8 cellular contexts compared by ENCODE assay signal in genomic region chr19:4866595-4867424, GRCh38. TPM values are rescaled to one million over a fixed set of nuclear protein-coding genes. Genes with fewer than 3 reads are reported as not detected.
DNase-seq lines count a peak whose midpoint lies in the region; ATAC-seq lines count a peak whose summit lies in the region.

No MANE protein-coding gene starts in this region.

- peaks cover 7% of the 10 kb centered on the region for H3K4me1 ChIP-seq in HUES6 (ENCODE audit: control insufficient read depth, insufficient read depth, low read length)
- H3K4me1 ChIP-seq in duodenal mucosa (ENCODE audit: control insufficient read depth in 1 of 2, insufficient read depth in 2 of 2, low read length in 2 of 2): peaks cover 6 to 10% of the 10 kb centered on the region in 2 donors

- H3K9ac ChIP-seq in HUES6 (ENCODE audit: low read length) (peak overlapping the region; percentile 59), duodenal mucosa (ENCODE audit: low read depth in 1 of 2, low read length in 2 of 2) (peak overlapping the region; percentile 65 to 95)

- ATAC-seq in HG02678 (IDR thresholded peaks at IDR 0.05; ENCODE audit: unreplicated experiment) (no peak), GM21447 (IDR thresholded peaks at IDR 0.05; ENCODE audit: unreplicated experiment) (no peak)

- H3K36me3 ChIP-seq in HUES6 (ENCODE audit: control insufficient read depth, insufficient read depth, low read length) (peaks cover 9% of the 10 kb centered on the region), duodenal mucosa (ENCODE audit: control insufficient read depth in 1 of 2, insufficient read depth in 2 of 2, low read length in 2 of 2) (no peaks in the 10 kb centered on the region)

- DNase-seq in AG08396 (ENCODE audit: low spot score) (peak; percentile 59), lung microvascular endothelial cell (ENCODE audit: low read depth in 2 of 2) (peak; percentile 48 to 55)
- peak; percentile 50 to 64 for DNase-seq in activated CD4-positive, alpha-beta T cell treated with anti-CD3 and anti-CD28 coated beads for 4 hours
- peak in 5 of 6 experiments; percentile 31 to 51 (median 42) for DNase-seq in stimulated activated naive CD4-positive, alpha-beta T cell (lab: John Stamatoyannopoulos, UW)

- H3K9me3 ChIP-seq in HUES6 (ENCODE audit: control insufficient read depth, insufficient read depth, low read depth, low read length) (no peaks in the 10 kb centered on the region), duodenal mucosa (ENCODE audit: control insufficient read depth in 1 of 2, low read length in 2 of 2) (no peaks in the 10 kb centered on the region)

- peak overlapping the region; percentile 73 for H3K4me3 ChIP-seq in HUES6 (ENCODE audit: low read depth, low read length)
- peak overlapping the region; percentile 83 to 95 for H3K4me3 ChIP-seq in duodenal mucosa (ENCODE audit: low read depth in 1 of 2, low read length in 2 of 2)

- H3K27ac ChIP-seq in HUES6 (ENCODE audit: low read depth, low read length): peak overlapping the region; percentile 58; the same call in 1 of the 2 replicates
- peak overlapping the region; percentile 66 for H3K27ac ChIP-seq in duodenal mucosa (ENCODE audit: low read depth, low read length)

- H3K27me3 ChIP-seq in HUES6 (ENCODE audit: control insufficient read depth, insufficient read depth, low read length): no peaks in the 10 kb centered on the region
- no peaks in the 10 kb centered on the region for H3K27me3 ChIP-seq in duodenal mucosa (ENCODE audit: control insufficient read depth in 1 of 2, insufficient read depth in 2 of 2, low read length in 2 of 2)

RNA-seq across cellular contexts. Expression of gene PLIN3, which starts 0.7 kb away (rescaled TPM):
- total RNA-seq in lung microvascular endothelial cell: 44.0 and 70.2 TPM in 2 replicates

RNA-seq across cellular contexts. Expression of gene TICAM1, which starts 35.3 kb away (rescaled TPM):
- total RNA-seq in lung microvascular endothelial cell: 2.0 and 2.8 TPM in 2 replicates

RNA-seq across cellular contexts. Expression of gene ARRDC5, which starts 35.9 kb away (rescaled TPM):
- total RNA-seq in lung microvascular endothelial cell: under 0.01 TPM in 1 of 2 replicates, not detected in the other

RNA-seq across cellular contexts. Expression of gene UHRF1, which starts 42.5 kb away (rescaled TPM):
- 6.9 and 16.6 TPM in 2 replicates for total RNA-seq in lung microvascular endothelial cell
